ENCODE assay signal across 1 cellular context in genomic region chr1:53619088-53619810, GRCh38.
TF ChIP-seq lines count a peak whose summit lies in the region.

No MANE protein-coding gene starts in this region.

TF ChIP-seq in K562, 482 proteins besides CTCF, POLR2A, EP300 and RAD21:
- no peak for TF ChIP-seq POLR2H (tag; IDR thresholded peaks at IDR 0.05; ENCODE audit: low read depth)
- TF ChIP-seq CTCFL (IDR thresholded peaks at IDR 0.05; ENCODE audit: borderline replicate concordance, insufficient read depth, low read depth, low read length, poor library complexity, severe bottlenecking) = no peak
- no peak for TF ChIP-seq STAT5A (IDR thresholded peaks at IDR 0.05; ENCODE audit: borderline replicate concordance, low read length)
- no peak for TF ChIP-seq NBN (IDR thresholded peaks at IDR 0.05; ENCODE audit: low read depth)
- TF ChIP-seq MCM2 (IDR thresholded peaks at IDR 0.05; ENCODE audit: low read depth) = no peak
- no peak for TF ChIP-seq TAF1 (IDR thresholded peaks at IDR 0.05; ENCODE audit: control insufficient read depth, extremely low read depth, insufficient read depth, low read length, severe bottlenecking)
- TF ChIP-seq CSDE1 (IDR thresholded peaks at IDR 0.05) = no peak
- TF ChIP-seq EHMT2 (IDR thresholded peaks at IDR 0.05) = no peak
- no peak for TF ChIP-seq ATF2 (CRISPR knock-in tag; IDR thresholded peaks at IDR 0.05)
- TF ChIP-seq BCOR (IDR thresholded peaks at IDR 0.05) = peak; percentile 56
- no peak for TF ChIP-seq TCF15 (CRISPR knock-in tag; IDR thresholded peaks at IDR 0.05)
- TF ChIP-seq CBFA2T2 (conservative IDR thresholded peaks at IDR 0.05) = no peak
- TF ChIP-seq GTF2E2 (tag; IDR thresholded peaks at IDR 0.05) = no peak
- no peak for TF ChIP-seq ARID4B (CRISPR knock-in tag; IDR thresholded peaks at IDR 0.05)
- TF ChIP-seq MIER1 (IDR thresholded peaks at IDR 0.05; ENCODE audit: low read depth) = no peak
- TF ChIP-seq ARID1B (IDR thresholded peaks at IDR 0.05) = no peak
- no peak for TF ChIP-seq E4F1 (CRISPR knock-in tag; IDR thresholded peaks at IDR 0.05; ENCODE audit: borderline replicate concordance)
- no peak for TF ChIP-seq BMI1 (IDR thresholded peaks at IDR 0.05; ENCODE audit: low read length)
- no peak for TF ChIP-seq HES1 (IDR thresholded peaks at IDR 0.05; ENCODE audit: low read depth)
- 0 out of 2 replicates have a peak, but pooled peaks have one; percentile 41 for TF ChIP-seq ADNP (tag; IDR thresholded peaks at IDR 0.05)
- peak; percentile 82 for TF ChIP-seq RBM25 (IDR thresholded peaks at IDR 0.05; ENCODE audit: low read depth, low read length, severe bottlenecking)
- TF ChIP-seq L3MBTL2 (IDR thresholded peaks at IDR 0.05) = no peak
- TF ChIP-seq ZBTB12 (CRISPR knock-in tag; IDR thresholded peaks at IDR 0.05) = no peak
- no peak for TF ChIP-seq SREBF2 (CRISPR knock-in tag; IDR thresholded peaks at IDR 0.05)
